In the genomic region with DNA sequence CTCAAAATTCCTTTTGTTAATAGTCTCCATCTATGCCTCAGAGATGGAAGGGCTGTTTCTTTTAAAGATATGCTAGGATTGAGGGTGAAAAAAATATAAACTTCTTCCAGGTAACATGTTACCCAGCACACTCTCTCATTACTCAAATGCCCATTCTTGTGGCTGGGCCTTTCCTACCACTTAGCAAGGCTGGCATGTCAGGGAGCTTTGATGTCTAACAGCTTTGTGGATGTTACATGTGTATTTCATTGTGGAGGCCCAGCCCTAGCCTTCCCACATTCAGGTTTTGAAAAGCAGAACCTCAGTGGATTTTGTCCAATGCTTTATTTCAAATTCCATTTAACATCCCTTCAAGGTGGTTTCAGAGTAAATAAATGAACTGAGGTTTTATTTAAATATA, we compare ENCODE assay signal across 1 cellular context.
TF ChIP-seq lines count a peak whose summit lies in the region.

No MANE protein-coding gene starts in this region.

TF ChIP-seq in H1, 55 proteins besides CTCF, POLR2A, EP300 and RAD21:
- no peak for TF ChIP-seq TCF12 (IDR thresholded peaks at IDR 0.05; ENCODE audit: low read depth, low read length)
